In the genomic region with DNA sequence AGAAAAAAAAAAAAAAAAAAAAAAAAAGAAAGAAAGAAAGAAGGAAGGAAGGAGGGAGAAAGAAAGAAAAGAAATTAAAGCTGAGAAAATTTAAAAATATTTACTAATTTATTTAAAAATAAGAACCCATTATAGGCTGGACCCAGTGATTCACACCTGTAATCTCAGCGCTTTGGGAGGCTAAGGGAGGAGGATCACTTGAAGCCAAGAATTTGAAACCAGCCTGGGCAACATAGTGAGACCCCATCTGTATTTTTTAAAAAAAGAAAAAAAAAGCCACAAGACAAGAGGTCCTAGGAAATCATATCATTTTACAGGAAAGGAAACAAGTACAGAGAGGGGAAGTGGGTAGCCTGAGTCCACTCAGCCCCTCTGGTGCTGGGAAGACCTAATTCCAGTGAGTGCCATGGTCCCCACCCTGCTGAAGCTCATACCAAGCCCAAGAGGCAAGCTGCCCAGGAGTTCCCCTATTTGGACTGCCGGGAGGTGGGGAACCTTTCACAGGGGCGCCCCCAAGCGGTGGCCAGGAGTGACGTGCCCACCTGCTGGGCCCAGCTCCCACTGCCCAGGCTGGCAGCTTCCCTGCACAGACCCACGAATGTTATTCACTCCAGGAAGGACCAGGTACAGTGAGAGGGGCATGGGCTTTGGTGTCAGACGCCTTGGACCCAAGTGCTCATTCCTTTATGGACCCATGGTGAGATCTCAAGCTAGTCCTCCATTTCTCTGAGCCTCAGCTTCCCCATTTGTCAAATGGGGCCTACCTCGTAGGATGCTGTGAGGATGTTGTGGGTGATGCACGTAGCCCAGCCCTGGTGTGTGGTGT, we compare ENCODE assay signal across 8 cellular contexts.
DNase-seq lines count a peak whose midpoint lies in the region; ATAC-seq and TF ChIP-seq lines count a peak whose summit lies in the region.

No MANE protein-coding gene starts in this region.

- 65 to 73% methylated on average over 9 of the region's 9 CpGs for WGBS in GM23248 (ENCODE audit: low coverage in 1 of 2, low lambda C conversion rate in 2 of 2, missing lambda C conversion rate in 2 of 2), 2 experiments

- no peak overlapping the region for H3K4me2 ChIP-seq in GM23248 (ENCODE audit: unreplicated experiment)

- H4K20me1 ChIP-seq in GM23248 (ENCODE audit: insufficient read depth), result no peaks in the 10 kb centered on the region

- H3K9me3 ChIP-seq in GM23248 (ENCODE audit: low read depth) (no peaks in the 10 kb centered on the region), SJCRH30 (replicated peaks) (no peaks in the 10 kb centered on the region), mucosa of descending colon (no peaks in the 10 kb centered on the region)

- H3K9me2 ChIP-seq in GM23248 (ENCODE audit: insufficient read depth), result no peaks in the 10 kb centered on the region

- intact Hi-C loops in mucosa of descending colon (cut with DNase I, micrococcal nuclease), result no loop called here

- ATAC-seq in mucosa of descending colon (peak; percentile 44), GM18873 (IDR thresholded peaks at IDR 0.05; ENCODE audit: low FRiP score, unreplicated experiment) (no peak)

- H3F3A ChIP-seq in GM23248 (ENCODE audit: insufficient read depth), result peaks cover 14% of the 10 kb centered on the region; the same call in 1 of the 2 replicates

- H3K27me3 ChIP-seq in GM23248 (replicated peaks; ENCODE audit: insufficient read depth) (no peaks in the 10 kb centered on the region), SJCRH30 (no peaks in the 10 kb centered on the region)

- no peaks in the 10 kb centered on the region for H3K4me1 ChIP-seq in GM23248 (ENCODE audit: insufficient read depth)
- H3K4me1 ChIP-seq in SJCRH30, result peaks cover 7% of the 10 kb centered on the region; the same call in 1 of the 2 replicates
- no peaks in the 10 kb centered on the region for H3K4me1 ChIP-seq in mucosa of descending colon (ENCODE audit: low read depth)

- DNase-seq in Ammon's horn (ENCODE audit: low spot score) (peak; percentile 59), GM23248 (peak; percentile 49), SJCRH30 (peak; percentile 60 to 70), cardiac fibroblast (ENCODE audit: low read depth in 2 of 2) (peak; percentile 33 to 58), mucosa of descending colon (peak in 1 of 3 donors; percentile 33), inferior parietal cortex (ENCODE audit: extremely low spot score) (no peak), cerebellum (ENCODE audit: low spot score) (no peak)

- peak; percentile 57 for TF ChIP-seq CTCF in cardiac fibroblast (IDR thresholded peaks at IDR 0.05; ENCODE audit: low read depth, low read length)
- TF ChIP-seq CTCF in mucosa of descending colon (IDR thresholded peaks at IDR 0.05), result no peak

- H3K27ac ChIP-seq in GM23248 (no peak overlapping the region), SJCRH30 (peak overlapping the region; percentile 62)

- H3K4me3 ChIP-seq in GM23248 (no peak overlapping the region), SJCRH30 (no peak overlapping the region), cardiac fibroblast (replicated peaks in 1 of 2; ENCODE audit: low read depth in 2 of 2, low read length in 2 of 2) (no peak overlapping the region), mucosa of descending colon (no peak overlapping the region)

- in situ Hi-C loops in GM23248 (cut with MboI), result no loop called here

- H3K79me2 ChIP-seq in GM23248 (ENCODE audit: insufficient read depth), result peaks cover 79% of the 10 kb centered on the region

- no peak overlapping the region for H2AFZ ChIP-seq in GM23248

- H3K9ac ChIP-seq in GM23248, result no peak overlapping the region

- peaks cover 22% of the 10 kb centered on the region; the same call in 1 of the 2 replicates for H3K36me3 ChIP-seq in GM23248 (ENCODE audit: low read depth)
- H3K36me3 ChIP-seq in SJCRH30, result peaks cover 12% of the 10 kb centered on the region
- H3K36me3 ChIP-seq in mucosa of descending colon (ENCODE audit: low read depth), result no peaks in the 10 kb centered on the region

Comparison
In these comparisons a context has a peak if more than half of its experiments do, and no peak if none do; other contexts are left out.
1. DNase-seq: peak in Ammon's horn (single experiment), GM23248 (single experiment), SJCRH30 (2 of 2) and cardiac fibroblast (2 of 2); none in inferior parietal cortex (single experiment) and cerebellum (single experiment).